8 cellular contexts compared by ENCODE assay signal in the genomic region with DNA sequence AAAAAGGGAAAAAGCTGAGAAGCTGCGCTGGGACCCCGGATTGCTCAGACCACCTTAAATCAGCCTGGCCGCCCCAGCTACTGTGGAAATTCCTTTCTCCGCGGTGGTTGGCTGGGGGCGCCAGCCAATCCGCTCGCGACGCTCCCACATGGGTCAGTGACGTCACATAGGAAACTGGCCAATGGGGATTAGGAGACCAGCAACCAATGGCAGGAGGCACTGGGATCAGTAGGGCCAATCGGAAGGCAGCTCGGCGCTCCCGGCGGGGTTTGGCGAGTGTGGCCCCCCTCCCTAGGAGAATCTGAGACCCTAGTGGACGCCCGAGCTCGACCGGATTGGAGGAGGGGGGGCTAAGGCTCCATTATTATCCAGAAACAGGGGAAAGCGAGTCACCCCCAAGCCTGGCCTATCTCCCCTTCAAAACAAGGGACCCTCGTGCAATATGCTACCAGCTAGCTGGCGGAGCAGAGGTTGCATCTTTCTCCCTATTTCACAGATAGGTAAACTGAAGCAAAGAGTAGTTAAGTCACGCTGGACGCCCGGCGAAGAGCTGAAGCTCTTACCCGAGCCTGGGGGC. TPM values are rescaled to one million over a fixed set of nuclear protein-coding genes. Genes with fewer than 3 reads are reported as not detected.
DNase-seq lines count a peak whose midpoint lies in the region; ATAC-seq and TF ChIP-seq lines count a peak whose summit lies in the region.

No MANE protein-coding gene starts in this region.

- H3K27me3 ChIP-seq in KMS-11 (ENCODE audit: insufficient read depth, low read depth) (peaks cover 48% of the 10 kb centered on the region), Panc1 (ENCODE audit: control insufficient read depth, insufficient read depth, low read length) (no peaks in the 10 kb centered on the region), esophagus muscularis mucosa (no peaks in the 10 kb centered on the region), muscle layer of colon (ENCODE audit: control insufficient read depth in 1 of 2, insufficient read depth in 2 of 2, low read length in 2 of 2) (no peaks in the 10 kb centered on the region)

- POLR2A ChIA-PET in Panc1 (lab: Charles Lee) = interaction anchor here (0.6 to 1.5 kb wide), 2 partner anchors 17 to 85 kb away, joined by 4 read pairs; no protein-coding TSS in a partner anchor

- no peaks in the 10 kb centered on the region for H3K9me3 Mint-ChIP-seq in activated T-cell treated with anti-CD3 and anti-CD28 coated beads, Interleukin-2, amount 50 U/mL, for 72 hours

- H3K9me3 ChIP-seq in Panc1 (ENCODE audit: control insufficient read depth, insufficient read depth, low read depth, low read length) (no peaks in the 10 kb centered on the region), esophagus muscularis mucosa (no peaks in the 10 kb centered on the region), muscle layer of colon (ENCODE audit: low read length) (no peaks in the 10 kb centered on the region)

- TF ChIP-seq EP300 in esophagus muscularis mucosa (IDR thresholded peaks at IDR 0.05) = no peak

- H3K27ac ChIP-seq in KMS-11 (peak overlapping the region; percentile 73), Panc1 (ENCODE audit: low read length) (peak overlapping the region; percentile 90), esophagus muscularis mucosa (replicated peaks in 1 of 4) (peak overlapping the region; percentile 84 to 94 (median 93)), muscle layer of colon (ENCODE audit: low read depth, low read length) (peak overlapping the region; percentile 92)

- H3K27me3 Mint-ChIP-seq in activated T-cell treated with anti-CD3 and anti-CD28 coated beads, Interleukin-2, amount 50 U/mL, for 72 hours (ENCODE audit: low read depth) = peaks cover 13% of the 10 kb centered on the region

- peak overlapping the region; percentile 90 for H3K27ac Mint-ChIP-seq in activated T-cell treated with anti-CD3 and anti-CD28 coated beads, Interleukin-2, amount 50 U/mL, for 72 hours

- intact Hi-C loops in Panc1 (cut with micrococcal nuclease; ENCODE audit: unreplicated experiment) = no loop called here
- intact Hi-C loops in esophagus muscularis mucosa (cut with DNase I) = no loop called here

- H3K79me2 ChIP-seq in KMS-11 (ENCODE audit: insufficient read depth, low read depth) = no peaks in the 10 kb centered on the region

- H3K36me3 ChIP-seq in KMS-11 (ENCODE audit: insufficient read depth) (no peaks in the 10 kb centered on the region), Panc1 (ENCODE audit: control insufficient read depth, insufficient read depth, low read length) (no peaks in the 10 kb centered on the region), esophagus muscularis mucosa (no peaks in the 10 kb centered on the region), muscle layer of colon (ENCODE audit: insufficient read depth, low read length) (no peaks in the 10 kb centered on the region)

- CTCF ChIA-PET in Panc1 (lab: Charles Lee) = interaction anchor here (0.5 to 1.1 kb wide), 3 partner anchors 53 to 92 kb away, joined by 3 to 4 read pairs (median 3); no protein-coding TSS in a partner anchor

- peak overlapping the region; percentile 95 for H3K4me2 ChIP-seq in KMS-11

- no TSS peak for BruUV-seq in Panc1 (replicated peaks; lab: Mats Ljungman, UMichigan)

- H4K20me1 ChIP-seq in KMS-11 (ENCODE audit: insufficient read depth) = no peaks in the 10 kb centered on the region

- H3K36me3 Mint-ChIP-seq in activated T-cell treated with anti-CD3 and anti-CD28 coated beads, Interleukin-2, amount 50 U/mL, for 72 hours (ENCODE audit: insufficient read depth in 2 of 2) = no peaks in the 10 kb centered on the region

- in situ Hi-C loops in Panc1 (cut with HindIII; ENCODE audit: low pct_unique_long_range_greater_than_20kb, low sequenced_read_pairs) = no loop called here

- H3K4me1 Mint-ChIP-seq in activated T-cell treated with anti-CD3 and anti-CD28 coated beads, Interleukin-2, amount 50 U/mL, for 72 hours (ENCODE audit: low read depth) = peaks cover 29% of the 10 kb centered on the region

- ATAC-seq in GM21737 (IDR thresholded peaks at IDR 0.05; ENCODE audit: unreplicated experiment) (peak; percentile 75), Panc1 (peak; percentile 93)
- ATAC-seq in activated T-cell treated with anti-CD3 and anti-CD28 coated beads, Interleukin-2, amount 50 U/mL, for 72 hours (replicated peaks in 1 of 2) = peak; percentile 92 to 93

- H3K4me3 ChIP-seq in KMS-11 (IDR thresholded peaks at IDR 0.05; ENCODE audit: insufficient read depth, low read depth, low read length) = no peak overlapping the region
- H3K4me3 ChIP-seq in Panc1 (ENCODE audit: low read depth in 2 of 2, low read length in 2 of 2) = peak overlapping the region; percentile 55 to 83
- peak overlapping the region; percentile 57 to 66 (median 62) for H3K4me3 ChIP-seq in esophagus muscularis mucosa
- peak overlapping the region; percentile 53 to 76 for H3K4me3 ChIP-seq in muscle layer of colon (ENCODE audit: low read depth in 1 of 2, low read length in 2 of 2)

- no peak for TF ChIP-seq POLR2A in esophagus muscularis mucosa (IDR thresholded peaks at IDR 0.05; ENCODE audit: low read depth)

- DNase-seq in DMS53 (lab: John Stamatoyannopoulos, UW) (peak; percentile 98), Panc1 (ENCODE audit: low read depth, low spot score) (peak; percentile 87), esophagus muscularis mucosa (ENCODE audit: extremely low spot score) (peak; percentile 100)
- peak; percentile 95 to 97 for DNase-seq in activated T-cell treated with anti-CD3 and anti-CD28 coated beads, Interleukin-2, amount 50 U/mL, for 72 hours
- peak; percentile 83 to 85 for DNase-seq in stimulated activated CD8-positive, alpha-beta memory T cell treated with anti-CD3 and anti-CD28 coated beads, Interleukin-7, amount 100 ng/mL, for 1 hour (ENCODE audit: low read depth in 2 of 2)

- peak overlapping the region; percentile 100 for H2AFZ ChIP-seq in KMS-11 (ENCODE audit: low read depth)

- 0% methylated on average over 16 of the region's 29 CpGs for WGBS in esophagus muscularis mucosa

- peaks cover 20% of the 10 kb centered on the region for H3K4me1 ChIP-seq in KMS-11 (ENCODE audit: low read depth, poor library complexity, severe bottlenecking)
- peaks cover 11% of the 10 kb centered on the region for H3K4me1 ChIP-seq in Panc1 (ENCODE audit: control insufficient read depth, insufficient read depth, low read length)
- peaks cover 18 to 36% (median 24%) of the 10 kb centered on the region in 4 donors for H3K4me1 ChIP-seq in esophagus muscularis mucosa
- H3K4me1 ChIP-seq in muscle layer of colon (ENCODE audit: insufficient read depth, low read length) = peaks cover 16% of the 10 kb centered on the region

- TF ChIP-seq CTCF in KMS-11 (conservative IDR thresholded peaks at IDR 0.05; ENCODE audit: low read depth, low read length) = no peak
- TF ChIP-seq CTCF in Panc1 (IDR thresholded peaks at IDR 0.05) = no peak
- no peak for TF ChIP-seq CTCF in esophagus muscularis mucosa (IDR thresholded peaks at IDR 0.05)

- H3K9ac ChIP-seq in KMS-11 (peak overlapping the region; percentile 56; the same call in 1 of the 2 replicates), muscle layer of colon (ENCODE audit: low read length) (peak overlapping the region; percentile 78)

- H3K4me3 Mint-ChIP-seq in activated T-cell treated with anti-CD3 and anti-CD28 coated beads, Interleukin-2, amount 50 U/mL, for 72 hours = peak overlapping the region; percentile 87 to 95

RNA-seq across cellular contexts. Expression of gene TLE2, which starts 6.5 kb away (rescaled TPM):
- total RNA-seq in Panc1 (2021; ENCODE audit: unreplicated experiment) = 6.2 TPM
- 31.3 TPM for polyA plus RNA-seq in Panc1 (2012; ENCODE audit: insufficient read length)
- 10 to 100 TPM; 12.4 to 16.5 TPM for total RNA-seq in activated T-cell treated with anti-CD3 and anti-CD28 coated beads, Interleukin-2, amount 50 U/mL, for 72 hours
- total RNA-seq in esophagus muscularis mucosa = 10 to 100 TPM; 34.0 to 51.2 (median 44.1) TPM

RNA-seq across cellular contexts. Expression of gene TLE5, which starts 26.7 kb away (rescaled TPM):
- total RNA-seq in Panc1 (2021; ENCODE audit: unreplicated experiment) = 287 TPM
- polyA plus RNA-seq in Panc1 (2012; ENCODE audit: insufficient read length) = 828 TPM
- 100 to 1,000 TPM; 286 to 349 TPM for total RNA-seq in activated T-cell treated with anti-CD3 and anti-CD28 coated beads, Interleukin-2, amount 50 U/mL, for 72 hours
- 100 to 1,000 TPM; 657 to 947 (median 804) TPM for total RNA-seq in esophagus muscularis mucosa

RNA-seq across cellular contexts. Expression of gene TLE6, which starts 58.3 kb away (rescaled TPM):
- 4.0 TPM for total RNA-seq in Panc1 (2021; ENCODE audit: unreplicated experiment)
- polyA plus RNA-seq in Panc1 (2012; ENCODE audit: insufficient read length) = 5.4 TPM
- 1 to 10 TPM; 4.5 to 6.0 TPM for total RNA-seq in activated T-cell treated with anti-CD3 and anti-CD28 coated beads, Interleukin-2, amount 50 U/mL, for 72 hours
- total RNA-seq in esophagus muscularis mucosa = 1 to 10 TPM in 1 of 4 donors, under 1 TPM in 2, not detected in 1; 0.75 to 1.2 (median 0.91) TPM

RNA-seq across cellular contexts. Expression of gene GNA11, which starts 58.5 kb away (rescaled TPM):
- total RNA-seq in Panc1 (2021; ENCODE audit: unreplicated experiment) = 64.6 TPM
- polyA plus RNA-seq in Panc1 (2012; ENCODE audit: insufficient read length) = 120 TPM
- 1 to 10 TPM; 7.7 to 8.4 TPM for total RNA-seq in activated T-cell treated with anti-CD3 and anti-CD28 coated beads, Interleukin-2, amount 50 U/mL, for 72 hours
- 100 to 1,000 TPM in 3 of 4 donors, 10 to 100 TPM in 1; 90.5 to 169 (median 119) TPM for total RNA-seq in esophagus muscularis mucosa
